1 cellular context compared by ENCODE assay signal in genomic region chr2:151826737-151827157, GRCh38.
TF ChIP-seq lines count a peak whose summit lies in the region.

No MANE protein-coding gene starts in this region.

TF ChIP-seq in GM12878, 131 proteins besides CTCF, POLR2A, EP300 and RAD21:
- TF ChIP-seq RUNX3 (IDR thresholded peaks at IDR 0.05; ENCODE audit: low read length) = no peak
- peak; percentile 43 for TF ChIP-seq USF2 (IDR thresholded peaks at IDR 0.05; ENCODE audit: borderline replicate concordance, low read depth, low read length)
- TF ChIP-seq SUZ12 (IDR thresholded peaks at IDR 0.05; ENCODE audit: unreplicated experiment) = no peak
- TF ChIP-seq PRDM15 (CRISPR knock-in tag; IDR thresholded peaks at IDR 0.05) = no peak
- no peak for TF ChIP-seq EED (IDR thresholded peaks at IDR 0.05; ENCODE audit: low read depth)
- TF ChIP-seq RAD51 (IDR thresholded peaks at IDR 0.05) = peak; percentile 97
- peak; percentile 35 for TF ChIP-seq USF1 (IDR thresholded peaks at IDR 0.05; ENCODE audit: borderline replicate concordance, extremely low read length, insufficient read depth, low read depth, low read length)
- TF ChIP-seq MEF2B (IDR thresholded peaks at IDR 0.05; ENCODE audit: partially characterized antibody, poor library complexity, severe bottlenecking) = no peak
- no peak for TF ChIP-seq ZNF592 (IDR thresholded peaks at IDR 0.05)
- TF ChIP-seq IRF4 (IDR thresholded peaks at IDR 0.05; ENCODE audit: low read depth, low read length) = no peak
- TF ChIP-seq MLLT1 (IDR thresholded peaks at IDR 0.05) = peak; percentile 50
- TF ChIP-seq TCF12 (IDR thresholded peaks at IDR 0.05; ENCODE audit: low read depth, low read length) = no peak
- peak; percentile 53; the same call in 1 of the 2 replicates for TF ChIP-seq ZBTB11 (CRISPR knock-in tag; IDR thresholded peaks at IDR 0.05)
- no peak for TF ChIP-seq SRF (IDR thresholded peaks at IDR 0.05; ENCODE audit: low read depth in 2 of 2, low read length in 2 of 2)
- TF ChIP-seq CHD2 (IDR thresholded peaks at IDR 0.05; ENCODE audit: borderline replicate concordance, low read depth, low read length) = no peak
- TF ChIP-seq RELA (IDR thresholded peaks at IDR 0.05; ENCODE audit: borderline replicate concordance, partially characterized antibody) = no peak
- no peak for TF ChIP-seq PAX8 (IDR thresholded peaks at IDR 0.05)
- TF ChIP-seq BHLHE40 (IDR thresholded peaks at IDR 0.05; ENCODE audit: borderline replicate concordance in 1 of 2, low read depth in 2 of 2, low read length in 1 of 2) = peak; percentile 59 to 79
